In the genomic region with DNA sequence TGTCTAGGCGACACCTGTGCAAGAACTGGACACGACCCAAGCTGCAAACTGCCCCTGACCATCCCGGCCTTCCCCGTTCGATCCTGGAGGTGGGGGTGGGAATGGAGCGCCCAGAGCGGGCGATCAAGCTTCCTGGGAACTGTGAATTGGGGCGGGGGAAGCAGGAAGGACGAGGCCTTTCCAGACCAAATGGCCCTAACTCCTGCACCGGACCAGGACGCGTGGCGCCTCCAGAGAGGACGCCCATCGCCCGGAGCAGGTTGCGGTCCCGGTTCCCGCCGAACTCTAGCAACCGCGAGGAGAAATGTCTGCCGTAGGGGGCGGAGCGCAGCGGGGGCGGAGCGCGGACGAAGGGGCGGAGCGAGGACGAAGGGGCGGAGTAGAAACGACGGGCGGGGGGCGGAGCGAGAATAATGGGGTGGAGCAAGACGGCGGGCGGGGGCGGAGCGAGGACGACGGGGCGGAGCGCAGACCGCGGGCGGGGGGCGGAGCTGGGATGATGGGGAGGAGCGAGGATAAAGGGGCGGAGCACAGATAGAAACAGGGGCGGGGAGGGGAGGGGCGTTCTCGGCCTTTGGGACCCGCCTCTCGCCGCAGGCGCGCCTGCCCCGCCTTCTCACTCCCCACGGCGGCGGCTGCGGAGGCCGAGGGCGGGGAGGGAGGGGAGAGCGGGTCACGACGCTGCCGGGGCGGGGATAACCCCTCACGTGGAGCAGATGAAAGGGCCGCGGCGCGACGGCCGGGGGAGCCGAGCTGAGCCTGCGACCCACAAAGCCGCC, we compare ENCODE assay signal across 1 cellular context.
TF ChIP-seq lines count a peak whose summit lies in the region.

TSS of gene ZNRF3 (plus strand) at position 695 of the 779 bp plus-strand sequence. CDS start 195 bp downstream, outside the sequence.

TF ChIP-seq in SK-N-SH, 30 proteins besides CTCF, POLR2A, EP300 and RAD21:
- TF ChIP-seq, protein P1, sequence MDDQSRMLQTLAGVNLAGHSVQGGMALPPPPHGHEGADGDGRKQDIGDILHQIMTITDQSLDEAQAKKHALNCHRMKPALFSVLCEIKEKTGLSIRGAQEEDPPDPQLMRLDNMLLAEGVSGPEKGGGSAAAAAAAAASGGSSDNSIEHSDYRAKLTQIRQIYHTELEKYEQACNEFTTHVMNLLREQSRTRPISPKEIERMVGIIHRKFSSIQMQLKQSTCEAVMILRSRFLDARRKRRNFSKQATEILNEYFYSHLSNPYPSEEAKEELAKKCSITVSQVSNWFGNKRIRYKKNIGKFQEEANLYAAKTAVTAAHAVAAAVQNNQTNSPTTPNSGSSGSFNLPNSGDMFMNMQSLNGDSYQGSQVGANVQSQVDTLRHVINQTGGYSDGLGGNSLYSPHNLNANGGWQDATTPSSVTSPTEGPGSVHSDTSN (IDR thresholded peaks at IDR 0.05) = no peak
- TF ChIP-seq FOSL2 (IDR thresholded peaks at IDR 0.05; ENCODE audit: borderline replicate concordance, low read depth) = no peak
- TF ChIP-seq MAX (IDR thresholded peaks at IDR 0.05; ENCODE audit: low read depth) = peak; percentile 80
- no peak for TF ChIP-seq JUND (IDR thresholded peaks at IDR 0.05)
- TF ChIP-seq RCOR1 (IDR thresholded peaks at IDR 0.05; ENCODE audit: low read length) = no peak
- 0 out of 2 replicates have a peak, but pooled peaks have one; percentile 28 for TF ChIP-seq REST (IDR thresholded peaks at IDR 0.05; ENCODE audit: low read depth, low read length)
- TF ChIP-seq, protein P2, sequence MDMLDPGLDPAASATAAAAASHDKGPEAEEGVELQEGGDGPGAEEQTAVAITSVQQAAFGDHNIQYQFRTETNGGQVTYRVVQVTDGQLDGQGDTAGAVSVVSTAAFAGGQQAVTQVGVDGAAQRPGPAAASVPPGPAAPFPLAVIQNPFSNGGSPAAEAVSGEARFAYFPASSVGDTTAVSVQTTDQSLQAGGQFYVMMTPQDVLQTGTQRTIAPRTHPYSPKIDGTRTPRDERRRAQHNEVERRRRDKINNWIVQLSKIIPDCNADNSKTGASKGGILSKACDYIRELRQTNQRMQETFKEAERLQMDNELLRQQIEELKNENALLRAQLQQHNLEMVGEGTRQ (IDR thresholded peaks at IDR 0.05; ENCODE audit: borderline replicate concordance, low read depth, low read length) = peak; percentile 37; the same call in 1 of the 2 replicates
- peak; percentile 72 for TF ChIP-seq YY1 (IDR thresholded peaks at IDR 0.05; ENCODE audit: low read depth)
- no peak for TF ChIP-seq TCF12 (IDR thresholded peaks at IDR 0.05)
- TF ChIP-seq ZBTB33 (IDR thresholded peaks at IDR 0.05; ENCODE audit: borderline replicate concordance, low read depth) = no peak
- TF ChIP-seq EZH2phosphoT487 (IDR thresholded peaks at IDR 0.05; ENCODE audit: borderline replicate concordance, low read depth) = no peak
- TF ChIP-seq MXI1 (IDR thresholded peaks at IDR 0.05; ENCODE audit: low read depth, low read length) = peak; percentile 44; the same call in 1 of the 2 replicates
- TF ChIP-seq RXRA (IDR thresholded peaks at IDR 0.05; ENCODE audit: borderline replicate concordance, low read depth) = no peak
- TF ChIP-seq TAF1 (IDR thresholded peaks at IDR 0.05; ENCODE audit: borderline replicate concordance, low read depth, low read length) = peak; percentile 72
- TF ChIP-seq FOXM1 (IDR thresholded peaks at IDR 0.05; ENCODE audit: low read depth) = no peak
- TF ChIP-seq POLR2AphosphoS5 (IDR thresholded peaks at IDR 0.05; ENCODE audit: low read depth, low read length) = peak; percentile 83
- TF ChIP-seq, protein P3, sequence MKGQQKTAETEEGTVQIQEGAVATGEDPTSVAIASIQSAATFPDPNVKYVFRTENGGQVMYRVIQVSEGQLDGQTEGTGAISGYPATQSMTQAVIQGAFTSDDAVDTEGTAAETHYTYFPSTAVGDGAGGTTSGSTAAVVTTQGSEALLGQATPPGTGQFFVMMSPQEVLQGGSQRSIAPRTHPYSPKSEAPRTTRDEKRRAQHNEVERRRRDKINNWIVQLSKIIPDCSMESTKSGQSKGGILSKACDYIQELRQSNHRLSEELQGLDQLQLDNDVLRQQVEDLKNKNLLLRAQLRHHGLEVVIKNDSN (IDR thresholded peaks at IDR 0.05; ENCODE audit: borderline replicate concordance, low read depth) = peak; percentile 83; the same call in 1 of the 2 replicates
